In the genomic region with DNA sequence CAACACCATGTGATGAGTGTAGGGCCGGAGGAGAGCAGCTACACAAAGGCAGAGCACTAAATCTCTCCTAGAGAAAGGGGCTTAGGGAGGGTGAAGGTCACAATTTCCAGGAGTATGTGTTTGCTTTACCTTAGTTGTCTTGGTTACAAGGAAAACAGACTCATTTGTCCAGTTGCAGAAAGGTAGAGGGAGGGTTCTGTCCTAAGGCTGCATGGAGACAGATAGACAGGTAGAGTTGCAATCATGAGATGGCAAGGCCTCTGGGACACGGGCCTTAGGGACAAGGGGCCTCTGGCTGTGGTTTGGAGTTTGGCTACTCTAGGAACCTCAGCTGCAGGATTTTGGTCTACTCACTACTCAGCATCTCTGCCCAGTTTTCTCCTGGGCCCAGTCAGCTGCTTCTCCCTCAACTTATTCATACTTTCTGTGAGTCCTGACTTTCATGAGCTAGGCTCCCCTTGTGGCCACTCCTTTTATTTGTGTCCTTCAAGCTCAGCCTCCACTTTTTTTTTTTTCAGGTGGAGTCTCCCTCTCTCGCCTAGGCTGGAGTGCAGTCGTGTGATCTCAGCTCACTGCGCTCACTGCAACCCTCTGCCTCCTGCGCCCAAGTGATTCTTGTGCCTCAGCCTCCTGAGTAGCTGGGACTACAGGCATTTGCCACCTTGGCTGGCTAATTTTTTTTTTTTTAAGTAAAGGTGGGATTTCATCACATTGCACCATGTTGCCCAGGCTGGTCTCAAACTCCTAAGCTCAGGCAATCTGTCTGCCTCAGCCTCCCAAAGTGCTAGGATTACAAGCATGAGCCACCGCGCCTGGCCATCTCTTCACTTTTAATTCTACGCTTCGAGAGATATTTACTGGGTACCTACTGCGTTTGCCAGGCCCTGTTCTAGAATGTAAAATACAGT, we compare ENCODE assay signal across 15 cellular contexts.
DNase-seq lines count a peak whose midpoint lies in the region; ATAC-seq, FAIRE-seq and TF ChIP-seq lines count a peak whose summit lies in the region.
"Had no signal": no experiment of that assay in that cellular context is flagged by ENCODE, and none has a peak within 500 bp of the region (broad histone marks: within the 10 kb centered on the region; RNA-seq: fewer than 3 reads in every experiment).

No MANE protein-coding gene starts in this region.

- H3K4me3 Mint-ChIP-seq in stimulated activated naive CD8-positive, alpha-beta T cell treated with anti-CD3 and anti-CD28 coated beads, Interleukin-15, Interleukin-2, amounts not matched to agents 100 ng/mL and 50 ng/mL, for 24 hours: no peak overlapping the region
- no peak overlapping the region for H3K4me3 Mint-ChIP-seq in stimulated activated naive B cell treated with anti-CD40 and anti-IgM and Interleukin-4, amounts not matched to agents 10 μg/mL and 1 μg/mL and 100 μg/mL, for 72 hours

- 88 to 94% (median 93%) methylated on average over 11 of the region's 11 CpGs for WGBS in ovary, 3 donors

- H3K9me3 Mint-ChIP-seq in stimulated activated naive CD8-positive, alpha-beta T cell treated with anti-CD3 and anti-CD28 coated beads, Interleukin-15, Interleukin-2, amounts not matched to agents 100 ng/mL and 50 ng/mL, for 24 hours: no peaks in the 10 kb centered on the region
- no peaks in the 10 kb centered on the region for H3K9me3 Mint-ChIP-seq in stimulated activated naive B cell treated with anti-CD40 and anti-IgM and Interleukin-4, amounts not matched to agents 10 μg/mL and 1 μg/mL and 100 μg/mL, for 72 hours
- H3K9me3 Mint-ChIP-seq: activated T-helper 2 cell treated with anti-CD3 and anti-CD28 coated beads, Interferon-gamma antibody, Interleukin-2, Interleukin-4, amounts not matched to agents 10 μg/mL and 5 μg/mL and 100 μg/mL, durations not matched to agents 14 hours and 24 hours and 36 hours had no signal

- H3K36me3 Mint-ChIP-seq in stimulated activated naive CD8-positive, alpha-beta T cell treated with anti-CD3 and anti-CD28 coated beads, Interleukin-15, Interleukin-2, amounts not matched to agents 100 ng/mL and 50 ng/mL, for 24 hours (ENCODE audit: low read depth): no peaks in the 10 kb centered on the region
- no peaks in the 10 kb centered on the region for H3K36me3 Mint-ChIP-seq in stimulated activated naive B cell treated with anti-CD40 and anti-IgM and Interleukin-4, amounts not matched to agents 10 μg/mL and 1 μg/mL and 100 μg/mL, for 72 hours

- in situ Hi-C loops in SK-MEL-5 (cut with HindIII; ENCODE audit: low pct_unique_long_range_greater_than_20kb, low sequenced_read_pairs): no loop called here

- no peak for DNase-seq in stimulated activated naive CD8-positive, alpha-beta T cell treated with anti-CD3 and anti-CD28 coated beads, Interleukin-15, Interleukin-2, amounts not matched to agents 100 U/mL and 50 U/mL, for 24 hours
- DNase-seq in SK-MEL-5 (ENCODE audit: low read depth, low spot score) (peak; percentile 36), foreskin keratinocyte (no peak), ovary (no peak), HTR-8/SVneo (ENCODE audit: insufficient read length, low spot score) (no peak)
- no peak for DNase-seq in effector memory CD4-positive, alpha-beta T cell
- no peak for DNase-seq in stimulated activated naive B cell treated with anti-CD40 and anti-IgM and Interleukin-4, amounts not matched to agents 10 μg/mL and 1 μg/mL and 100 μg/mL, for 72 hours
- DNase-seq: activated CD4-positive, alpha-beta T cell treated with anti-CD3 and anti-CD28 coated beads, Interleukin-2, amount 50 U/mL, for 48 hours; gastrocnemius medialis; mesenchymal stem cell; SHP77 treated with DMSO at 0.1 percent for 48 hours had no signal

- no peak overlapping the region for H3K4me3 ChIP-seq in ovary
- H3K4me3 ChIP-seq in effector memory CD4-positive, alpha-beta T cell (ENCODE audit: insufficient read depth, low read depth, low read length, poor library complexity, severe bottlenecking): no peak overlapping the region
- H3K4me3 ChIP-seq: gastrocnemius medialis, GM12878 had no signal

- peaks cover 25% of the 10 kb centered on the region for H3K4me1 Mint-ChIP-seq in stimulated activated naive CD8-positive, alpha-beta T cell treated with anti-CD3 and anti-CD28 coated beads, Interleukin-15, Interleukin-2, amounts not matched to agents 100 ng/mL and 50 ng/mL, for 24 hours (ENCODE audit: low read depth)
- H3K4me1 Mint-ChIP-seq in stimulated activated naive B cell treated with anti-CD40 and anti-IgM and Interleukin-4, amounts not matched to agents 10 μg/mL and 1 μg/mL and 100 μg/mL, for 72 hours: peaks cover 18 to 34% of the 10 kb centered on the region in 2 donors

- no peak for ATAC-seq in stimulated activated naive CD8-positive, alpha-beta T cell treated with anti-CD3 and anti-CD28 coated beads, Interleukin-15, Interleukin-2, amounts not matched to agents 100 U/mL and 50 U/mL, for 24 hours
- no peak for ATAC-seq in foreskin keratinocyte
- no peak for ATAC-seq in stimulated activated naive B cell treated with anti-CD40 and anti-IgM and Interleukin-4, amounts not matched to agents 10 μg/mL and 1 μg/mL and 100 μg/mL, for 72 hours (replicated peaks)
- ATAC-seq: gastrocnemius medialis, GM12878 had no signal

- peak overlapping the region; percentile 19 for H3K27ac Mint-ChIP-seq in stimulated activated naive CD8-positive, alpha-beta T cell treated with anti-CD3 and anti-CD28 coated beads, Interleukin-15, Interleukin-2, amounts not matched to agents 100 ng/mL and 50 ng/mL, for 24 hours
- no peak overlapping the region for H3K27ac Mint-ChIP-seq in stimulated activated naive B cell treated with anti-CD40 and anti-IgM and Interleukin-4, amounts not matched to agents 10 μg/mL and 1 μg/mL and 100 μg/mL, for 72 hours
- H3K27ac Mint-ChIP-seq: activated T-helper 2 cell treated with anti-CD3 and anti-CD28 coated beads, Interferon-gamma antibody, Interleukin-2, Interleukin-4, amounts not matched to agents 10 μg/mL and 5 μg/mL and 100 μg/mL, durations not matched to agents 14 hours and 24 hours and 36 hours had no signal

- no peaks in the 10 kb centered on the region for H3K27me3 ChIP-seq in foreskin keratinocyte
- H3K27me3 ChIP-seq in ovary: no peaks in the 10 kb centered on the region
- H3K27me3 ChIP-seq in effector memory CD4-positive, alpha-beta T cell (replicated peaks; ENCODE audit: control insufficient read depth, insufficient read depth, low read length, poor library complexity, severe bottlenecking): no peaks in the 10 kb centered on the region
- H3K27me3 ChIP-seq: gastrocnemius medialis, neutrophil had no signal

- H3K4me1 ChIP-seq in foreskin keratinocyte (peaks cover 4% of the 10 kb centered on the region), ovary (ENCODE audit: insufficient read depth) (peaks cover 2% of the 10 kb centered on the region)
- no peaks in the 10 kb centered on the region for H3K4me1 ChIP-seq in effector memory CD4-positive, alpha-beta T cell (ENCODE audit: control insufficient read depth, insufficient read depth, low read length, poor library complexity, severe bottlenecking)

- H3K27ac ChIP-seq in foreskin keratinocyte (no peak overlapping the region), ovary (no peak overlapping the region)
- H3K27ac ChIP-seq in effector memory CD4-positive, alpha-beta T cell (ENCODE audit: insufficient read depth, low read length, poor library complexity, severe bottlenecking): no peak overlapping the region
- H3K27ac ChIP-seq: gastrocnemius medialis, neutrophil had no signal

- no peak for FAIRE-seq in HTR-8/SVneo (lab: Jason Lieb, UNC)
- FAIRE-seq: GM12878 had no signal

- intact Hi-C loops in ovary (cut with DNase I): no loop called here

- TF ChIP-seq EP300 in ovary (IDR thresholded peaks at IDR 0.05): no peak

- no peaks in the 10 kb centered on the region for H3K27me3 Mint-ChIP-seq in stimulated activated naive CD8-positive, alpha-beta T cell treated with anti-CD3 and anti-CD28 coated beads, Interleukin-15, Interleukin-2, amounts not matched to agents 100 ng/mL and 50 ng/mL, for 24 hours
- no peaks in the 10 kb centered on the region for H3K27me3 Mint-ChIP-seq in stimulated activated naive B cell treated with anti-CD40 and anti-IgM and Interleukin-4, amounts not matched to agents 10 μg/mL and 1 μg/mL and 100 μg/mL, for 72 hours

- TF ChIP-seq POLR2A in ovary (IDR thresholded peaks at IDR 0.05): no peak

- no peaks in the 10 kb centered on the region for H3K36me3 ChIP-seq in ovary
- no peaks in the 10 kb centered on the region for H3K36me3 ChIP-seq in effector memory CD4-positive, alpha-beta T cell (ENCODE audit: control insufficient read depth, insufficient read depth, low read length)
- H3K36me3 ChIP-seq: gastrocnemius medialis, neutrophil had no signal

- H3K9me3 ChIP-seq in ovary: no peaks in the 10 kb centered on the region
- H3K9me3 ChIP-seq in effector memory CD4-positive, alpha-beta T cell (ENCODE audit: control insufficient read depth, low read length): no peaks in the 10 kb centered on the region
- H3K9me3 ChIP-seq: gastrocnemius medialis, neutrophil had no signal

- TF ChIP-seq CTCF in foreskin keratinocyte (conservative IDR thresholded peaks at IDR 0.05) (peak; percentile 42), ovary (IDR thresholded peaks at IDR 0.05) (no peak)
